21 cellular contexts compared by ENCODE assay signal in genomic region chr5:36214434-36214833, GRCh38. TPM values are rescaled to one million over a fixed set of nuclear protein-coding genes. Genes with fewer than 3 reads are reported as not detected.
DNase-seq lines count a peak whose midpoint lies in the region; ATAC-seq, FAIRE-seq and TF ChIP-seq lines count a peak whose summit lies in the region.
"Had no signal": no experiment of that assay in that cellular context is flagged by ENCODE, and none has a peak within 500 bp of the region (broad histone marks: within the 10 kb centered on the region; RNA-seq: fewer than 3 reads in every experiment).

No MANE protein-coding gene starts in this region.

- H3K4me2 ChIP-seq in Karpas-422 (ENCODE audit: low read depth, low read length, poor library complexity, severe bottlenecking) (no peak overlapping the region), GM12878 (ENCODE audit: control insufficient read depth, insufficient read depth) (no peak overlapping the region)
- H3K4me2 ChIP-seq: KMS-11 had no signal

- no peaks in the 10 kb centered on the region for H3K4me1 Mint-ChIP-seq in activated T-cell treated with anti-CD3 and anti-CD28 coated beads, Interleukin-2, amount 50 U/mL, for 72 hours (ENCODE audit: low read depth)
- H3K4me1 Mint-ChIP-seq: activated naive CD4-positive, alpha-beta T cell treated with anti-CD3 and anti-CD28 coated beads, Interleukin-2, amount 50 U/mL, for 24 hours; nephron progenitor cell had no signal

- FAIRE-seq in GM12878 (lab: Jason Lieb, UNC), result no peak
- FAIRE-seq: D721Med had no signal

- CTCF ChIA-PET in GM10248 (lab: Yijun Ruan, JAX) (interaction anchor here (1.1 to 1.7 kb wide), 2 partner anchors 14 to 27 kb away, joined by 4 read pairs; partner anchors contain the start of gene NADK2), GM12878 (lab: Yijun Ruan, JAX) (interaction anchor here (0.6 to 2.2 kb wide), 2 partner anchors 26 to 296 kb away, joined by 3 to 6 read pairs; no protein-coding TSS in a partner anchor)

- no TSS peak for BruUV-seq in GM12878 (replicated peaks; lab: Mats Ljungman, UMichigan)

- intact Hi-C loops in GM12878 (cut with micrococcal nuclease; ENCODE audit: unreplicated experiment), result no loop called here

- 88% methylated on average over 3 of the region's 3 CpGs for WGBS in GM12878 (ENCODE audit: insufficient coverage, insufficient replicate concordance, low lambda C conversion rate, missing lambda C conversion rate)
- 94% methylated on average over 3 of the region's 3 CpGs for WGBS in liver

- H3K9me3 Mint-ChIP-seq in activated T-cell treated with anti-CD3 and anti-CD28 coated beads, Interleukin-2, amount 50 U/mL, for 72 hours, result no peaks in the 10 kb centered on the region
- H3K9me3 Mint-ChIP-seq: activated naive CD4-positive, alpha-beta T cell treated with anti-CD3 and anti-CD28 coated beads, Interleukin-2, amount 50 U/mL, for 24 hours; nephron progenitor cell had no signal

- TF ChIP-seq POLR2A in GM12878 (IDR thresholded peaks at IDR 0.05; ENCODE audit: low read depth, low read length), result no peak

- H3K36me3 Mint-ChIP-seq in activated T-cell treated with anti-CD3 and anti-CD28 coated beads, Interleukin-2, amount 50 U/mL, for 72 hours (ENCODE audit: insufficient read depth in 2 of 2), result peaks cover 2 to 5% of the 10 kb centered on the region in 2 donors

- H3K4me1 ChIP-seq in Karpas-422 (ENCODE audit: low read length) (peaks cover 32% of the 10 kb centered on the region), GM12878 (ENCODE audit: control insufficient read depth, insufficient read depth, low read length) (no peaks in the 10 kb centered on the region), liver (ENCODE audit: control insufficient read depth in 4 of 4, insufficient read depth in 4 of 4, low read length in 3 of 4) (peaks cover 0 to 5% (median 0%) of the 10 kb centered on the region in 4 donors)
- H3K4me1 ChIP-seq: suprapubic skin had no signal

- H3K9me2 ChIP-seq in Karpas-422 (replicated peaks; ENCODE audit: insufficient read depth, low read length), result no peaks in the 10 kb centered on the region

- no peak overlapping the region for H3K27ac Mint-ChIP-seq in activated T-cell treated with anti-CD3 and anti-CD28 coated beads, Interleukin-2, amount 50 U/mL, for 72 hours
- H3K27ac Mint-ChIP-seq: activated naive CD4-positive, alpha-beta T cell treated with anti-CD3 and anti-CD28 coated beads, Interleukin-2, amount 50 U/mL, for 24 hours; nephron progenitor cell had no signal

- H3K9ac ChIP-seq in Karpas-422 (ENCODE audit: low read length) (no peak overlapping the region), GM12878 (ENCODE audit: control insufficient read depth, insufficient read depth, low read length) (no peak overlapping the region), liver (ENCODE audit: low read depth in 1 of 2, low read length in 2 of 2) (no peak overlapping the region)
- H3K9ac ChIP-seq: KMS-11 had no signal

- POLR2A ChIA-PET in GM10248 (lab: Yijun Ruan, JAX), result no interaction called here
- POLR2A ChIA-PET in GM12878 (lab: Charles Lee), result no interaction called here

- H4K20me1 ChIP-seq in Karpas-422 (ENCODE audit: insufficient read depth, low read depth, low read length) (no peaks in the 10 kb centered on the region), GM12878 (ENCODE audit: control insufficient read depth, insufficient read depth) (no peaks in the 10 kb centered on the region)

- no peak for TF ChIP-seq EP300 in GM12878 (IDR thresholded peaks at IDR 0.05; ENCODE audit: borderline replicate concordance in 1 of 2, control insufficient read depth in 1 of 2, low read depth in 2 of 2, low read length in 2 of 2)

- RAD21 ChIA-PET in GM12878 (lab: Charles Lee; ENCODE audit: unreplicated experiment), result interaction anchor here (1.2 kb wide), 1 partner anchor 135 kb away, joined by 3 read pairs; no protein-coding TSS in a partner anchor

- H3K36me3 ChIP-seq in Karpas-422 (ENCODE audit: insufficient read depth, low read length) (peaks cover 65% of the 10 kb centered on the region), GM12878 (ENCODE audit: control insufficient read depth in 2 of 2, insufficient read depth in 2 of 2, low read length in 1 of 2) (no peaks in the 10 kb centered on the region; a peak in 1 of 4 replicates), liver (ENCODE audit: control insufficient read depth in 4 of 4, insufficient read depth in 3 of 4, low read depth in 1 of 4, low read length in 3 of 4) (peaks cover 4 to 64% (median 43%) of the 10 kb centered on the region in 4 donors)

- DNase-seq in GM10248 (ENCODE audit: extremely low spot score) (no peak), Karpas-422 (peak; percentile 56), GM12878 (ENCODE audit: low read depth, low spot score) (no peak), HuH-7.5 (ENCODE audit: low spot score) (no peak), DMS153 treated with DMSO at 0.1 percent for 48 hours (lab: John Stamatoyannopoulos, UW; ENCODE audit: unreplicated experiment) (no peak), GM20000 (ENCODE audit: low spot score) (no peak)
- no peak for DNase-seq in activated T-cell treated with anti-CD3 and anti-CD28 coated beads, Interleukin-2, amount 50 U/mL, for 72 hours
- DNase-seq: activated CD4-positive, CD25-positive, alpha-beta regulatory T cell; activated T-cell treated with anti-CD3 and anti-CD28 coated beads, Interleukin-2, amount 50 U/mL, for 48 hours; foreskin fibroblast; GF-D8; NCI-H146; NCI-H345; nephron progenitor cell; SJCRH30 had no signal

- H3K4me3 ChIP-seq in Karpas-422 (ENCODE audit: low read length) (no peak overlapping the region), GM12878 (no peak overlapping the region), liver (ENCODE audit: low read depth in 1 of 3, low read length in 3 of 3) (no peak overlapping the region)
- H3K4me3 ChIP-seq: SJCRH30, suprapubic skin had no signal

- H3K9me3 ChIP-seq in Karpas-422 (ENCODE audit: low read length) (no peaks in the 10 kb centered on the region), GM12878 (replicated peaks; ENCODE audit: control insufficient read depth, insufficient read depth, low read length) (no peaks in the 10 kb centered on the region), liver (ENCODE audit: control insufficient read depth in 4 of 4, low read length in 3 of 4) (no peaks in the 10 kb centered on the region)
- H3K9me3 ChIP-seq: SJCRH30, suprapubic skin had no signal

- peak overlapping the region; percentile 76; the same call in 1 of the 2 replicates for H3K27ac ChIP-seq in Karpas-422 (ENCODE audit: low read length)
- no peak overlapping the region for H3K27ac ChIP-seq in GM12878 (ENCODE audit: control insufficient read depth, insufficient read depth)
- H3K27ac ChIP-seq in liver (ENCODE audit: low read depth in 1 of 2, low read length in 2 of 2), result no peak overlapping the region
- H3K27ac ChIP-seq: HL-60, KMS-11, SJCRH30, suprapubic skin had no signal

- in situ Hi-C loops in GM12878 (cut with MboI), result no loop called here

- H3K27me3 ChIP-seq in Karpas-422 (ENCODE audit: low read length) (no peaks in the 10 kb centered on the region), GM12878 (replicated peaks in 1 of 2; ENCODE audit: control insufficient read depth in 2 of 2, insufficient read depth in 2 of 2, low read length in 1 of 2) (no peaks in the 10 kb centered on the region), liver (ENCODE audit: control insufficient read depth in 4 of 4, insufficient read depth in 4 of 4, low read length in 3 of 4) (no peaks in the 10 kb centered on the region)
- H3K27me3 ChIP-seq: SJCRH30, suprapubic skin had no signal

- TF ChIP-seq RAD21 in GM12878 (IDR thresholded peaks at IDR 0.05; ENCODE audit: insufficient read depth, low read depth, low read length) (peak; percentile 42), liver (IDR thresholded peaks at IDR 0.05) (peak; percentile 51 to 67)

- TF ChIP-seq CTCF in GM10248 (IDR thresholded peaks at IDR 0.05; ENCODE audit: control extremely low read depth, extremely low read depth, low read depth, missing control alignments), result peak; percentile 19
- peak in 2 of 3 experiments; percentile 14 to 24; a peak in 2 of 6 replicates for TF ChIP-seq CTCF in GM12878 (IDR thresholded peaks at IDR 0.05 in 2 of 3, conservative IDR thresholded peaks at IDR 0.05 in 1 of 3; ENCODE audit: control insufficient read depth in 2 of 3, extremely low read depth in 1 of 3, insufficient read depth in 1 of 3, low read depth in 3 of 3, low read length in 3 of 3)
- TF ChIP-seq CTCF in liver (IDR thresholded peaks at IDR 0.05; ENCODE audit: low read depth, low read length, missing input control), result peak; percentile 14
- TF ChIP-seq CTCF in GM20000 (IDR thresholded peaks at IDR 0.05; ENCODE audit: extremely low read depth, missing control alignments), result no peak

- no peak overlapping the region for H3K4me3 Mint-ChIP-seq in activated T-cell treated with anti-CD3 and anti-CD28 coated beads, Interleukin-2, amount 50 U/mL, for 72 hours
- H3K4me3 Mint-ChIP-seq: activated naive CD4-positive, alpha-beta T cell treated with anti-CD3 and anti-CD28 coated beads, Interleukin-2, amount 50 U/mL, for 24 hours; nephron progenitor cell had no signal

- SMC1A ChIA-PET in GM12878 (lab: Charles Lee; ENCODE audit: uncharacterized antibody, unreplicated experiment), result interaction anchor here (1.0 to 1.4 kb wide), 2 partner anchors 51 to 92 kb away, joined by 3 read pairs; no protein-coding TSS in a partner anchor

- H3K27me3 Mint-ChIP-seq in activated T-cell treated with anti-CD3 and anti-CD28 coated beads, Interleukin-2, amount 50 U/mL, for 72 hours (ENCODE audit: low read depth), result no peaks in the 10 kb centered on the region
- H3K27me3 Mint-ChIP-seq: activated naive CD4-positive, alpha-beta T cell treated with anti-CD3 and anti-CD28 coated beads, Interleukin-2, amount 50 U/mL, for 24 hours had no signal

- H2AFZ ChIP-seq in Karpas-422 (ENCODE audit: low read length) (no peak overlapping the region), GM12878 (ENCODE audit: control insufficient read depth, low read depth, low read length) (no peak overlapping the region)

- H3K79me2 ChIP-seq in Karpas-422 (ENCODE audit: low read length) (peaks cover 22% of the 10 kb centered on the region), GM12878 (ENCODE audit: control insufficient read depth, insufficient read depth, low read length) (no peaks in the 10 kb centered on the region)

- ATAC-seq in GM12878, result no peak
- no peak for ATAC-seq in activated T-cell treated with anti-CD3 and anti-CD28 coated beads, Interleukin-2, amount 50 U/mL, for 72 hours (replicated peaks in 1 of 2)

RNA-seq across cellular contexts. Expression of gene NADK2, which starts 27.3 kb away (rescaled TPM):
- 33.2 and 36.9 TPM in 2 replicates for total RNA-seq in Karpas-422 (2014; rRNA removed; shearing (Covaris generic); ENCODE audit: low replicate concordance)
- 6.3 and 6.7 TPM in 2 replicates for total RNA-seq in GM12878 (2013; cell fraction: nucleolus; rRNA removed)
- total RNA-seq in GM12878 (2014; rRNA removed) (8.3 and 9.0 TPM in 2 replicates), GM12878 (2014; rRNA removed; fragmentation: Illumina TruSeq; extraction: Trizol) (8.5 and 8.8 TPM in 2 replicates), GM12878 (2021) (8.5 and 8.9 TPM in 2 replicates), liver (100 to 1,000 TPM; 101 to 178 TPM)
- polyA plus RNA-seq in GM12878 (2011; ENCODE audit: low read depth), result 2.9 TPM
- polyA plus RNA-seq in GM12878 (2011; rRNA removed) (8.9 and 14.0 TPM in 2 replicates), GM12878 (2014; fragmentation: Illumina TruSeq; extraction: Trizol) (6.6 and 9.5 TPM in 2 replicates), GM12878 (2014; fragmentation: Nextera tagmentation; extraction: Ambion mirVana) (1 to 10 TPM; 2.4 to 3.1 TPM), GM12878 (2014; rRNA removed) (5.5 and 6.0 TPM in 2 replicates), GM12878 (2016; fragmentation: Nextera tagmentation; extraction: Ambion mirVana) (1 to 10 TPM; 4.1 to 4.7 TPM), liver (10 to 100 TPM; 73.6 to 74.6 TPM)
- 2.5 and 3.2 TPM in 2 replicates for polyA plus RNA-seq in GM12878 (2011; cell fraction: cytosol; rRNA removed)
- 3.3 and 5.2 TPM in 2 replicates for polyA plus RNA-seq in GM12878 (2011; cell fraction: nucleus; rRNA removed)
- polyA plus RNA-seq in GM12878 (2012), result 4.3 and 4.7 TPM in 2 replicates
- polyA minus RNA-seq in GM12878 (2011; rRNA and poly(A)+ RNA removed), result 8.4 and 17.6 TPM in 2 replicates
- polyA minus RNA-seq in GM12878 (2011; cell fraction: cytosol; rRNA and poly(A)+ RNA removed), result 4.5 and 5.2 TPM in 2 replicates
- polyA minus RNA-seq in GM12878 (2011; cell fraction: nucleus; rRNA and poly(A)+ RNA removed), result 1.5 and 2.3 TPM in 2 replicates
- 10 to 100 TPM; 13.6 to 20.9 TPM for total RNA-seq in activated T-cell treated with anti-CD3 and anti-CD28 coated beads, Interleukin-2, amount 50 U/mL, for 72 hours
